Comparison of ENCODE assay signal across 12 cellular contexts in genomic region chr5:106094128-106094726, GRCh38.
DNase-seq lines count a peak whose midpoint lies in the region; FAIRE-seq and TF ChIP-seq lines count a peak whose summit lies in the region.
"Had no signal": no experiment of that assay in that cellular context is flagged by ENCODE, and none has a peak within 500 bp of the region (broad histone marks: within the 10 kb centered on the region; RNA-seq: fewer than 3 reads in every experiment).

No MANE protein-coding gene starts in this region.

- no peak for TF ChIP-seq POLR2A in breast epithelium (IDR thresholded peaks at IDR 0.05)

- no peak overlapping the region for H3K4me3 Mint-ChIP-seq in endothelial cell (ENCODE audit: unreplicated experiment)
- H3K4me3 Mint-ChIP-seq: activated T-helper 1 cell treated with anti-CD3 and anti-CD28 coated beads, Interleukin-12 subunit alpha, Interleukin-12 subunit beta, Interleukin-2, Interleukin-4 antibody, amounts not matched to agents 30 ng/mL and 10 ng/mL and 1 ng/mL, durations not matched to agents 14 hours and 24 hours and 36 hours had no signal

- no peaks in the 10 kb centered on the region for H3K27me3 ChIP-seq in breast epithelium
- H3K27me3 ChIP-seq: uterus had no signal

- no peaks in the 10 kb centered on the region for H3K9me3 Mint-ChIP-seq in endothelial cell (ENCODE audit: unreplicated experiment)

- H3K36me3 Mint-ChIP-seq in endothelial cell (ENCODE audit: low read depth, unreplicated experiment) = no peaks in the 10 kb centered on the region

- H3K27ac ChIP-seq in breast epithelium = no peak overlapping the region
- H3K27ac ChIP-seq: uterus had no signal

- no peaks in the 10 kb centered on the region for H3K36me3 ChIP-seq in breast epithelium
- H3K36me3 ChIP-seq: uterus had no signal

- DNase-seq in HTR-8/SVneo (ENCODE audit: insufficient read length, low spot score) (peak; percentile 5), NCI-H446 treated with DMSO at 0.1 percent for 48 hours (lab: John Stamatoyannopoulos, UW) (peak; percentile 78), breast epithelium (ENCODE audit: low spot score in 2 of 2) (peak; percentile 41 to 87), renal cortical epithelial cell (ENCODE audit: low read depth) (peak; percentile 79), GOT3 (lab: John Stamatoyannopoulos, UW) (no peak), endothelial cell (ENCODE audit: low spot score) (no peak), HT-29 (ENCODE audit: low spot score) (no peak)
- no peak for DNase-seq in activated CD4-positive, alpha-beta T cell treated with anti-CD3 and anti-CD28 coated beads for 4 hours
- DNase-seq: stimulated activated CD4-positive, alpha-beta T cell treated with anti-CD3 and anti-CD28 coated beads, Interleukin-1b, Interleukin-23, amount 100 ng/mL, for 48 hours; uterus had no signal

- FAIRE-seq in HTR-8/SVneo (lab: Jason Lieb, UNC) = no peak
- FAIRE-seq: endometrium had no signal

- no peak overlapping the region for H3K4me3 ChIP-seq in breast epithelium
- H3K4me3 ChIP-seq: uterus had no signal

- H3K4me1 Mint-ChIP-seq in endothelial cell (ENCODE audit: unreplicated experiment) = peaks cover 2% of the 10 kb centered on the region

- no peak overlapping the region for H3K27ac Mint-ChIP-seq in endothelial cell (ENCODE audit: unreplicated experiment)
- H3K27ac Mint-ChIP-seq: activated T-helper 1 cell treated with anti-CD3 and anti-CD28 coated beads, Interleukin-12 subunit alpha, Interleukin-12 subunit beta, Interleukin-2, Interleukin-4 antibody, amounts not matched to agents 30 ng/mL and 10 ng/mL and 1 ng/mL, durations not matched to agents 14 hours and 24 hours and 36 hours had no signal

- no peaks in the 10 kb centered on the region for H3K4me1 ChIP-seq in breast epithelium
- H3K4me1 ChIP-seq: uterus had no signal

- no peaks in the 10 kb centered on the region for H3K9me3 ChIP-seq in breast epithelium
- H3K9me3 ChIP-seq: uterus had no signal

- no peaks in the 10 kb centered on the region for H3K27me3 Mint-ChIP-seq in endothelial cell (ENCODE audit: unreplicated experiment)

- TF ChIP-seq CTCF in breast epithelium (IDR thresholded peaks at IDR 0.05) (no peak), endothelial cell (IDR thresholded peaks at IDR 0.05; ENCODE audit: unreplicated experiment) (no peak)

- intact Hi-C loops in breast epithelium (cut with DNase I; ENCODE audit: low total_unique reads) = no loop called here

Comparison
In these comparisons a context has a peak if more than half of its experiments do, and no peak if none do; other contexts are left out.
1. DNase-seq: peak in HTR-8/SVneo (single experiment), NCI-H446 treated with DMSO at 0.1 percent for 48 hours (single experiment), breast epithelium (2 of 2) and renal cortical epithelial cell (single experiment); none in GOT3 (single experiment), endothelial cell (single experiment), activated CD4-positive, alpha-beta T cell treated with anti-CD3 and anti-CD28 coated beads for 4 hours (0 of 2) and HT-29 (single experiment).